8 cellular contexts compared by ENCODE assay signal in the genomic region with DNA sequence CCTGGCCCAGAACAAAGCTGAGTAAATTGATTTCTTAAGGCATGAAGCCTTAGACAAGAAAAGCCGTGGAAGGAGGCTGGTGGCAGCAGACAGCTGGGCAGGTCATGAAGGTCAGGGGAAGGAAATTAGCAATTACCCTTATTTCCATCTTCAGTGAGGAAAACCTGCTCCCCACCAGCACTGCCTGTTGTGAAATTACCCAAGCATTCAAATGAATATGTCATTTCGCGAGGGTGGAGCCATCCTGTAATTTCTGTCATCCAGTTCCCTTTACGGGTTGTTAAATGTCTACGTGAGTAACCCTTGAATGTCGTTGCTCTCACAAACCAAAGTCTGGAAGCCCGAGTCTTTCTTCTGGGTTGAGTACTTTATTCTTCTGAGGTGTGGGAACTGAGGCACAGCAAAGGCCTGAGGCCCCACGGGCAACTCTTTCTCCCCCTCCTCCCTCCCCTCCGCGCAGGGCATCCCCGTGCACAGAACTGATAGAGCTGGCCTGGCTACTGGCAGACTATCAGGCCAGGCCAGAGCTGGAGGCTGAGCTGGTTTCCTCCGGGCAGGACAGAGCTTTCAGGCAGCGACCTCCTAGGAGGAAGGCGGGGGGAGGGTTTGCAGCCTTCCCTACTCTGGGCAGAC. TPM values are rescaled to one million over a fixed set of nuclear protein-coding genes. Genes with fewer than 3 reads are reported as not detected.
DNase-seq lines count a peak whose midpoint lies in the region; ATAC-seq and TF ChIP-seq lines count a peak whose summit lies in the region.

No MANE protein-coding gene starts in this region.

- CTCF ChIA-PET in CD8-positive, alpha-beta memory T cell (lab: Charles Lee): interaction anchor here (0.6 to 10.4 kb wide), 17 partner anchors 8 to 838 kb away, joined by 3 to 93 read pairs (median 3); a partner anchor contains a TSS

- ATAC-seq in GM21381 (IDR thresholded peaks at IDR 0.05; ENCODE audit: unreplicated experiment): peak; percentile 17

- H3K27ac Mint-ChIP-seq in CD8-positive, alpha-beta memory T cell: peak overlapping the region in 3 of 8 donors; percentile 17 to 51 (median 30)

- TF ChIP-seq CTCF in coronary artery (IDR thresholded peaks at IDR 0.05): no peak

- no peaks in the 10 kb centered on the region for H3K4me1 ChIP-seq in CD8-positive, alpha-beta memory T cell (ENCODE audit: insufficient read depth, low read length)

- no peaks in the 10 kb centered on the region for H3K36me3 ChIP-seq in CD8-positive, alpha-beta memory T cell (ENCODE audit: insufficient read depth, low read length)

- peak overlapping the region; percentile 50 for H3K4me3 ChIP-seq in coronary artery
- no peak overlapping the region for H3K4me3 ChIP-seq in CD8-positive, alpha-beta memory T cell (ENCODE audit: low read length)

- H3K36me3 Mint-ChIP-seq in CD8-positive, alpha-beta memory T cell: no peaks in the 10 kb centered on the region

- H3K27ac ChIP-seq in coronary artery: peak overlapping the region; percentile 6 to 61
- H3K27ac ChIP-seq in CD8-positive, alpha-beta memory T cell (ENCODE audit: low read depth, low read length): no peak overlapping the region

- H3K27me3 Mint-ChIP-seq in CD8-positive, alpha-beta memory T cell: peaks cover 0 to 9% of the 10 kb centered on the region in 2 donors

- H3K9me3 ChIP-seq in CD8-positive, alpha-beta memory T cell (ENCODE audit: low read length): no peaks in the 10 kb centered on the region

- peak overlapping the region in 3 of 7 donors; percentile 22 to 42 (median 27) for H3K4me3 Mint-ChIP-seq in CD8-positive, alpha-beta memory T cell

- POLR2A ChIA-PET in CD8-positive, alpha-beta memory T cell (lab: Charles Lee): interaction anchor here (0.6 kb wide), 1 partner anchor 841 kb away, joined by 3 read pairs; no protein-coding TSS in a partner anchor

- H3K9me3 Mint-ChIP-seq in CD8-positive, alpha-beta memory T cell: no peaks in the 10 kb centered on the region

- peaks cover 8 to 11% (median 10%) of the 10 kb centered on the region in 3 donors for H3K4me1 Mint-ChIP-seq in CD8-positive, alpha-beta memory T cell

- H3K27me3 ChIP-seq in CD8-positive, alpha-beta memory T cell (ENCODE audit: insufficient read depth, low read length, poor library complexity, severe bottlenecking): no peaks in the 10 kb centered on the region

- DNase-seq in AML-193 (lab: John Stamatoyannopoulos, UW) (peak; percentile 93 to 95), NOMO-1 (lab: John Stamatoyannopoulos, UW; ENCODE audit: unreplicated experiment in 2 of 2) (peak; percentile 64 to 85), coronary artery (ENCODE audit: low spot score) (no peak), medulla oblongata (ENCODE audit: extremely low spot score) (peak; percentile 21), T1000 (lab: John Stamatoyannopoulos, UW) (no peak)
- no peak for DNase-seq in CD8-positive, alpha-beta memory T cell
- DNase-seq in activated CD8-positive, alpha-beta memory T cell treated with anti-CD3 and anti-CD28 coated beads for 24 hours: no peak

RNA-seq across cellular contexts. Expression of a gene that starts 22.0 kb away (rescaled TPM):
- 10 to 100 TPM; 25.3 to 29.8 TPM for total RNA-seq in CD8-positive, alpha-beta memory T cell
- 42.0 TPM for polyA plus RNA-seq in CD8-positive, alpha-beta memory T cell

RNA-seq across cellular contexts. Expression of a gene that starts 29.7 kb away (rescaled TPM):
- 10 to 100 TPM; 36.5 to 39.1 TPM for total RNA-seq in CD8-positive, alpha-beta memory T cell
- polyA plus RNA-seq in CD8-positive, alpha-beta memory T cell: 17.7 TPM

Comparison
In these comparisons a context has a peak if more than half of its experiments do, and no peak if none do; other contexts are left out.
1. DNase-seq: peak in AML-193 (2 of 2), NOMO-1 (2 of 2) and medulla oblongata (single experiment); none in coronary artery (single experiment), CD8-positive, alpha-beta memory T cell (0 of 5), T1000 (single experiment) and activated CD8-positive, alpha-beta memory T cell treated with anti-CD3 and anti-CD28 coated beads for 24 hours (single experiment).